3 cellular contexts compared by ENCODE assay signal in the genomic region with DNA sequence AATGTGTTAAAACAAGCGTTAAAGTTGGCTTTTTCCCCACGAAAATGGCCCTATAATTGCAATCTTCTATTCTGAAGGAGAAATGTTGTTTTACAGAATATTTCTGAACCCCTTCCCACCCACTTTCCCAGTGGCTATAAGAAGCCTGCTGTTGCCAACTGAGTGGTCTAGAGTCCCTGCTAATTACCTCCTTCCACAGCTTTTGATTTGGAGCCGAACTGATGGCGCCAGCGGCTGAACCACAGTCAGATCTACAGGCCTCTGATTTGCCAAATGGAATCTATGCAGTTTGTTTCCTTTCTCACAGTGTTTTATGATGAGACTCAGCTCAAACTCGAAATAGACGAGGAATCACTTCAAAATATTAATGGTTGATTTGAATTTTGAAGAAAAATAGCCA.
TF ChIP-seq lines count a peak whose summit lies in the region.

No MANE protein-coding gene starts in this region.

TF ChIP-seq in SK-N-SH, 30 proteins besides CTCF, POLR2A, EP300 and RAD21 (continued from another document):
- no peak for TF ChIP-seq JUND (IDR thresholded peaks at IDR 0.05)
- no peak for TF ChIP-seq YY1 (IDR thresholded peaks at IDR 0.05; ENCODE audit: low read depth)
- TF ChIP-seq TAF1 (IDR thresholded peaks at IDR 0.05; ENCODE audit: borderline replicate concordance, low read depth, low read length) = no peak
- no peak for TF ChIP-seq NFIC (IDR thresholded peaks at IDR 0.05; ENCODE audit: borderline replicate concordance)
- TF ChIP-seq GATA2 (CRISPR knock-in tag; IDR thresholded peaks at IDR 0.05) = no peak
- TF ChIP-seq RXRA (IDR thresholded peaks at IDR 0.05; ENCODE audit: borderline replicate concordance, low read depth) = no peak
- no peak for TF ChIP-seq MEF2A (IDR thresholded peaks at IDR 0.05; ENCODE audit: borderline replicate concordance, low read depth)

TF ChIP-seq in SK-N-SH treated with all-trans-retinoic acid at 6 μM for 48 hours, 23 proteins besides CTCF, POLR2A, EP300 and RAD21 (continued from another document):
- TF ChIP-seq, protein P1, sequence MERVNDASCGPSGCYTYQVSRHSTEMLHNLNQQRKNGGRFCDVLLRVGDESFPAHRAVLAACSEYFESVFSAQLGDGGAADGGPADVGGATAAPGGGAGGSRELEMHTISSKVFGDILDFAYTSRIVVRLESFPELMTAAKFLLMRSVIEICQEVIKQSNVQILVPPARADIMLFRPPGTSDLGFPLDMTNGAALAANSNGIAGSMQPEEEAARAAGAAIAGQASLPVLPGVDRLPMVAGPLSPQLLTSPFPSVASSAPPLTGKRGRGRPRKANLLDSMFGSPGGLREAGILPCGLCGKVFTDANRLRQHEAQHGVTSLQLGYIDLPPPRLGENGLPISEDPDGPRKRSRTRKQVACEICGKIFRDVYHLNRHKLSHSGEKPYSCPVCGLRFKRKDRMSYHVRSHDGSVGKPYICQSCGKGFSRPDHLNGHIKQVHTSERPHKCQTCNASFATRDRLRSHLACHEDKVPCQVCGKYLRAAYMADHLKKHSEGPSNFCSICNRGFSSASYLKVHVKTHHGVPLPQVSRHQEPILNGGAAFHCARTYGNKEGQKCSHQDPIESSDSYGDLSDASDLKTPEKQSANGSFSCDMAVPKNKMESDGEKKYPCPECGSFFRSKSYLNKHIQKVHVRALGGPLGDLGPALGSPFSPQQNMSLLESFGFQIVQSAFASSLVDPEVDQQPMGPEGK (CRISPR knock-in tag; IDR thresholded peaks at IDR 0.05; ENCODE audit: borderline replicate concordance) = no peak
- TF ChIP-seq, protein P2, sequence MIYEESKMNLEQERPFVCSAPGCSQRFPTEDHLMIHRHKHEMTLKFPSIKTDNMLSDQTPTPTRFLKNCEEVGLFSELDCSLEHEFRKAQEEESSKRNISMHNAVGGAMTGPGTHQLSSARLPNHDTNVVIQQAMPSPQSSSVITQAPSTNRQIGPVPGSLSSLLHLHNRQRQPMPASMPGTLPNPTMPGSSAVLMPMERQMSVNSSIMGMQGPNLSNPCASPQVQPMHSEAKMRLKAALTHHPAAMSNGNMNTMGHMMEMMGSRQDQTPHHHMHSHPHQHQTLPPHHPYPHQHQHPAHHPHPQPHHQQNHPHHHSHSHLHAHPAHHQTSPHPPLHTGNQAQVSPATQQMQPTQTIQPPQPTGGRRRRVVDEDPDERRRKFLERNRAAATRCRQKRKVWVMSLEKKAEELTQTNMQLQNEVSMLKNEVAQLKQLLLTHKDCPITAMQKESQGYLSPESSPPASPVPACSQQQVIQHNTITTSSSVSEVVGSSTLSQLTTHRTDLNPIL (CRISPR knock-in tag; IDR thresholded peaks at IDR 0.05; ENCODE audit: low read depth) = no peak
- TF ChIP-seq, protein P3, sequence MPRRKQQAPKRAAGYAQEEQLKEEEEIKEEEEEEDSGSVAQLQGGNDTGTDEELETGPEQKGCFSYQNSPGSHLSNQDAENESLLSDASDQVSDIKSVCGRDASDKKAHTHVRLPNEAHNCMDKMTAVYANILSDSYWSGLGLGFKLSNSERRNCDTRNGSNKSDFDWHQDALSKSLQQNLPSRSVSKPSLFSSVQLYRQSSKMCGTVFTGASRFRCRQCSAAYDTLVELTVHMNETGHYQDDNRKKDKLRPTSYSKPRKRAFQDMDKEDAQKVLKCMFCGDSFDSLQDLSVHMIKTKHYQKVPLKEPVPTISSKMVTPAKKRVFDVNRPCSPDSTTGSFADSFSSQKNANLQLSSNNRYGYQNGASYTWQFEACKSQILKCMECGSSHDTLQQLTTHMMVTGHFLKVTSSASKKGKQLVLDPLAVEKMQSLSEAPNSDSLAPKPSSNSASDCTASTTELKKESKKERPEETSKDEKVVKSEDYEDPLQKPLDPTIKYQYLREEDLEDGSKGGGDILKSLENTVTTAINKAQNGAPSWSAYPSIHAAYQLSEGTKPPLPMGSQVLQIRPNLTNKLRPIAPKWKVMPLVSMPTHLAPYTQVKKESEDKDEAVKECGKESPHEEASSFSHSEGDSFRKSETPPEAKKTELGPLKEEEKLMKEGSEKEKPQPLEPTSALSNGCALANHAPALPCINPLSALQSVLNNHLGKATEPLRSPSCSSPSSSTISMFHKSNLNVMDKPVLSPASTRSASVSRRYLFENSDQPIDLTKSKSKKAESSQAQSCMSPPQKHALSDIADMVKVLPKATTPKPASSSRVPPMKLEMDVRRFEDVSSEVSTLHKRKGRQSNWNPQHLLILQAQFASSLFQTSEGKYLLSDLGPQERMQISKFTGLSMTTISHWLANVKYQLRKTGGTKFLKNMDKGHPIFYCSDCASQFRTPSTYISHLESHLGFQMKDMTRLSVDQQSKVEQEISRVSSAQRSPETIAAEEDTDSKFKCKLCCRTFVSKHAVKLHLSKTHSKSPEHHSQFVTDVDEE (CRISPR knock-in tag; IDR thresholded peaks at IDR 0.05) = no peak
- no peak for TF ChIP-seq ESRRG (CRISPR knock-in tag; IDR thresholded peaks at IDR 0.05)
- TF ChIP-seq, protein P4, sequence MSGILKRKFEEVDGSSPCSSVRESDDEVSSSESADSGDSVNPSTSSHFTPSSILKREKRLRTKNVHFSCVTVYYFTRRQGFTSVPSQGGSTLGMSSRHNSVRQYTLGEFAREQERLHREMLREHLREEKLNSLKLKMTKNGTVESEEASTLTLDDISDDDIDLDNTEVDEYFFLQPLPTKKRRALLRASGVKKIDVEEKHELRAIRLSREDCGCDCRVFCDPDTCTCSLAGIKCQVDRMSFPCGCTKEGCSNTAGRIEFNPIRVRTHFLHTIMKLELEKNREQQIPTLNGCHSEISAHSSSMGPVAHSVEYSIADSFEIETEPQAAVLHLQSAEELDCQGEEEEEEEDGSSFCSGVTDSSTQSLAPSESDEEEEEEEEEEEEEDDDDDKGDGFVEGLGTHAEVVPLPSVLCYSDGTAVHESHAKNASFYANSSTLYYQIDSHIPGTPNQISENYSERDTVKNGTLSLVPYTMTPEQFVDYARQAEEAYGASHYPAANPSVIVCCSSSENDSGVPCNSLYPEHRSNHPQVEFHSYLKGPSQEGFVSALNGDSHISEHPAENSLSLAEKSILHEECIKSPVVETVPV (CRISPR knock-in tag; IDR thresholded peaks at IDR 0.05) = no peak
- no peak for TF ChIP-seq SNAI2 (CRISPR knock-in tag; IDR thresholded peaks at IDR 0.05)
- no peak for TF ChIP-seq TCF4 (CRISPR knock-in tag; IDR thresholded peaks at IDR 0.05; ENCODE audit: borderline replicate concordance)
- no peak for TF ChIP-seq CSDC2 (CRISPR knock-in tag; IDR thresholded peaks at IDR 0.05)
- TF ChIP-seq TOX (CRISPR knock-in tag; IDR thresholded peaks at IDR 0.05; ENCODE audit: borderline replicate concordance) = no peak
TF ChIP-seq in SK-N-SH treated with all-trans-retinoic acid at 6 μM for 48 hours: peak in this region for 0.

TF ChIP-seq in GM12878, 131 proteins besides CTCF, POLR2A, EP300 and RAD21:
- TF ChIP-seq, protein P5, sequence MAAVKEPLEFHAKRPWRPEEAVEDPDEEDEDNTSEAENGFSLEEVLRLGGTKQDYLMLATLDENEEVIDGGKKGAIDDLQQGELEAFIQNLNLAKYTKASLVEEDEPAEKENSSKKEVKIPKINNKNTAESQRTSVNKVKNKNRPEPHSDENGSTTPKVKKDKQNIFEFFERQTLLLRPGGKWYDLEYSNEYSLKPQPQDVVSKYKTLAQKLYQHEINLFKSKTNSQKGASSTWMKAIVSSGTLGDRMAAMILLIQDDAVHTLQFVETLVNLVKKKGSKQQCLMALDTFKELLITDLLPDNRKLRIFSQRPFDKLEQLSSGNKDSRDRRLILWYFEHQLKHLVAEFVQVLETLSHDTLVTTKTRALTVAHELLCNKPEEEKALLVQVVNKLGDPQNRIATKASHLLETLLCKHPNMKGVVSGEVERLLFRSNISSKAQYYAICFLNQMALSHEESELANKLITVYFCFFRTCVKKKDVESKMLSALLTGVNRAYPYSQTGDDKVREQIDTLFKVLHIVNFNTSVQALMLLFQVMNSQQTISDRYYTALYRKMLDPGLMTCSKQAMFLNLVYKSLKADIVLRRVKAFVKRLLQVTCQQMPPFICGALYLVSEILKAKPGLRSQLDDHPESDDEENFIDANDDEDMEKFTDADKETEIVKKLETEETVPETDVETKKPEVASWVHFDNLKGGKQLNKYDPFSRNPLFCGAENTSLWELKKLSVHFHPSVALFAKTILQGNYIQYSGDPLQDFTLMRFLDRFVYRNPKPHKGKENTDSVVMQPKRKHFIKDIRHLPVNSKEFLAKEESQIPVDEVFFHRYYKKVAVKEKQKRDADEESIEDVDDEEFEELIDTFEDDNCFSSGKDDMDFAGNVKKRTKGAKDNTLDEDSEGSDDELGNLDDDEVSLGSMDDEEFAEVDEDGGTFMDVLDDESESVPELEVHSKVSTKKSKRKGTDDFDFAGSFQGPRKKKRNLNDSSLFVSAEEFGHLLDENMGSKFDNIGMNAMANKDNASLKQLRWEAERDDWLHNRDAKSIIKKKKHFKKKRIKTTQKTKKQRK (IDR thresholded peaks at IDR 0.05; ENCODE audit: low read depth, low read length) = no peak
- TF ChIP-seq, protein P6, sequence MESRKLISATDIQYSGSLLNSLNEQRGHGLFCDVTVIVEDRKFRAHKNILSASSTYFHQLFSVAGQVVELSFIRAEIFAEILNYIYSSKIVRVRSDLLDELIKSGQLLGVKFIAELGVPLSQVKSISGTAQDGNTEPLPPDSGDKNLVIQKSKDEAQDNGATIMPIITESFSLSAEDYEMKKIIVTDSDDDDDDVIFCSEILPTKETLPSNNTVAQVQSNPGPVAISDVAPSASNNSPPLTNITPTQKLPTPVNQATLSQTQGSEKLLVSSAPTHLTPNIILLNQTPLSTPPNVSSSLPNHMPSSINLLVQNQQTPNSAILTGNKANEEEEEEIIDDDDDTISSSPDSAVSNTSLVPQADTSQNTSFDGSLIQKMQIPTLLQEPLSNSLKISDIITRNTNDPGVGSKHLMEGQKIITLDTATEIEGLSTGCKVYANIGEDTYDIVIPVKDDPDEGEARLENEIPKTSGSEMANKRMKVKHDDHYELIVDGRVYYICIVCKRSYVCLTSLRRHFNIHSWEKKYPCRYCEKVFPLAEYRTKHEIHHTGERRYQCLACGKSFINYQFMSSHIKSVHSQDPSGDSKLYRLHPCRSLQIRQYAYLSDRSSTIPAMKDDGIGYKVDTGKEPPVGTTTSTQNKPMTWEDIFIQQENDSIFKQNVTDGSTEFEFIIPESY (IDR thresholded peaks at IDR 0.05) = peak; percentile 98
- TF ChIP-seq NRF1 (conservative IDR thresholded peaks at IDR 0.05; ENCODE audit: low read depth, low read length) (no peak), MLLT1 (IDR thresholded peaks at IDR 0.05) (peak; percentile 36; the same call in 1 of the 2 replicates), SRF (IDR thresholded peaks at IDR 0.05; ENCODE audit: low read depth in 2 of 2, low read length in 2 of 2) (no peak)
- TF ChIP-seq, protein P7, sequence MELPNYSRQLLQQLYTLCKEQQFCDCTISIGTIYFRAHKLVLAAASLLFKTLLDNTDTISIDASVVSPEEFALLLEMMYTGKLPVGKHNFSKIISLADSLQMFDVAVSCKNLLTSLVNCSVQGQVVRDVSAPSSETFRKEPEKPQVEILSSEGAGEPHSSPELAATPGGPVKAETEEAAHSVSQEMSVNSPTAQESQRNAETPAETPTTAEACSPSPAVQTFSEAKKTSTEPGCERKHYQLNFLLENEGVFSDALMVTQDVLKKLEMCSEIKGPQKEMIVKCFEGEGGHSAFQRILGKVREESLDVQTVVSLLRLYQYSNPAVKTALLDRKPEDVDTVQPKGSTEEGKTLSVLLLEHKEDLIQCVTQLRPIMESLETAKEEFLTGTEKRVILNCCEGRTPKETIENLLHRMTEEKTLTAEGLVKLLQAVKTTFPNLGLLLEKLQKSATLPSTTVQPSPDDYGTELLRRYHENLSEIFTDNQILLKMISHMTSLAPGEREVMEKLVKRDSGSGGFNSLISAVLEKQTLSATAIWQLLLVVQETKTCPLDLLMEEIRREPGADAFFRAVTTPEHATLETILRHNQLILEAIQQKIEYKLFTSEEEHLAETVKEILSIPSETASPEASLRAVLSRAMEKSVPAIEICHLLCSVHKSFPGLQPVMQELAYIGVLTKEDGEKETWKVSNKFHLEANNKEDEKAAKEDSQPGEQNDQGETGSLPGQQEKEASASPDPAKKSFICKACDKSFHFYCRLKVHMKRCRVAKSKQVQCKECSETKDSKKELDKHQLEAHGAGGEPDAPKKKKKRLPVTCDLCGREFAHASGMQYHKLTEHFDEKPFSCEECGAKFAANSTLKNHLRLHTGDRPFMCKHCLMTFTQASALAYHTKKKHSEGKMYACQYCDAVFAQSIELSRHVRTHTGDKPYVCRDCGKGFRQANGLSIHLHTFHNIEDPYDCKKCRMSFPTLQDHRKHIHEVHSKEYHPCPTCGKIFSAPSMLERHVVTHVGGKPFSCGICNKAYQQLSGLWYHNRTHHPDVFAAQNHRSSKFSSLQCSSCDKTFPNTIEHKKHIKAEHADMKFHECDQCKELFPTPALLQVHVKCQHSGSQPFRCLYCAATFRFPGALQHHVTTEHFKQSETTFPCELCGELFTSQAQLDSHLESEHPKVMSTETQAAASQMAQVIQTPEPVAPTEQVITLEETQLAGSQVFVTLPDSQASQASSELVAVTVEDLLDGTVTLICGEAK (IDR thresholded peaks at IDR 0.05; ENCODE audit: borderline replicate concordance) = no peak
